31 cellular contexts compared by ENCODE assay signal in the genomic region with DNA sequence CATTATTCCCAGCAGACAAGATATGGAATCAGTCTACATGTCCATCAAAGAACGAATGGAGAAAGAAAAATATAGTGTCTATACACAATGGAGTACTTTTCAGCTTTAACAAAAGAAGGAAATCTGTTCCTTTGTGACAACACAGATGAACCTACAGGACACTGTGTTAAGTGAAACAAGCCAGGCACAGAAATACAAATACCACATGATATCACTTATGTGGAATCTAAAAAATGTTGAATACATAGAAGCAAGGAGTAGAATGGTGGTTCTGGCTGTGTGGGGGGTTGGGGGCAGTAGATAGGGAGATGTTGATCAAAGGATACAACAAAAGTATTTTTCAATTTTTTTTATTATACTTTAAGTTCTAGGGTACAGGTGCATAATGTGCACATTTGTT.
"Had no signal": no experiment of that assay in that cellular context is flagged by ENCODE, and none has a peak within 500 bp of the region (broad histone marks: within the 10 kb centered on the region; RNA-seq: fewer than 3 reads in every experiment).

No MANE protein-coding gene starts in this region.

- H3K4me3 Mint-ChIP-seq: activated B cell treated with CpG ODN at 0.5 μM for 24 hours; activated CD8-positive, alpha-beta T cell treated with anti-CD3 and anti-CD28 coated beads for 36 hours; activated naive CD4-positive, alpha-beta T cell treated with anti-CD3 and anti-CD28 coated beads, Interleukin-2, amount 10 ng/mL, durations not matched to agents 7 days and 5 days; activated naive CD8-positive, alpha-beta T cell treated with anti-CD3 and anti-CD28 coated beads, Interleukin-2, amount 10 ng/mL, durations not matched to agents 7 days and 5 days; activated T-cell treated with anti-CD3 and anti-CD28 coated beads, Interleukin-2, amount 50 U/mL, for 4 hours; central memory CD8-positive, alpha-beta T cell; dendritic cell treated with granulocyte-macrophage colony-stimulating factor and Interleukin-4, amounts not matched to agents 40 ng/mL and 50 ng/mL, for 4 days; endodermal cell; T-helper 17 cell; T-helper 2 cell treated with Interferon-gamma antibody and Interleukin-4, amounts not matched to agents 5 μg/mL and 100 μg/mL, for 36 hours had no signal

- H3K4me1 Mint-ChIP-seq: activated B cell treated with CpG ODN at 0.5 μM for 24 hours; activated naive CD4-positive, alpha-beta T cell treated with anti-CD3 and anti-CD28 coated beads, Interleukin-2, amount 10 ng/mL, durations not matched to agents 7 days and 5 days; activated naive CD8-positive, alpha-beta T cell treated with anti-CD3 and anti-CD28 coated beads, Interleukin-2, amount 10 ng/mL, durations not matched to agents 7 days and 5 days; central memory CD8-positive, alpha-beta T cell; T-helper 17 cell had no signal

- H3K36me3 ChIP-seq: ascending aorta, brain microvascular endothelial cell, esophagus muscularis mucosa, gastrocnemius medialis, WERI-Rb-1 had no signal

- H3K4me3 ChIP-seq: ascending aorta, coronary artery, dorsolateral prefrontal cortex, esophagus muscularis mucosa, gastrocnemius medialis had no signal

- DNase-seq: activated B cell treated with CpG ODN at 0.5 μM for 24 hours; activated CD4-positive, alpha-beta T cell treated with anti-CD3 and anti-CD28 coated beads for 48 hours; activated CD4-positive, alpha-beta T cell treated with anti-CD3 and anti-CD28 coated beads, Interleukin-2, amount 50 U/mL, for 1 hour; activated CD4-positive, alpha-beta T cell treated with anti-CD3 and anti-CD28 coated beads, Interleukin-2, amount 50 U/mL, for 48 hours; activated CD8-positive, alpha-beta memory T cell treated with anti-CD3 and anti-CD28 coated beads for 24 hours; activated CD8-positive, alpha-beta T cell treated with anti-CD3 and anti-CD28 coated beads for 36 hours; activated gamma-delta T cell; activated naive CD4-positive, alpha-beta T cell; activated naive CD4-positive, alpha-beta T cell treated with anti-CD3 and anti-CD28 coated beads, Interleukin-2, amount 10 ng/mL, durations not matched to agents 7 days and 5 days; activated naive CD8-positive, alpha-beta T cell treated with anti-CD3 and anti-CD28 coated beads, Interleukin-2, amount 10 ng/mL, durations not matched to agents 7 days and 5 days; activated T-cell treated with anti-CD3 and anti-CD28 coated beads, Interleukin-2, amount 50 U/mL, for 4 hours; brain microvascular endothelial cell; dorsolateral prefrontal cortex; effector memory CD4-positive, alpha-beta T cell; endodermal cell; erythroblast; gastrocnemius medialis; head of caudate nucleus; T-helper 1 cell; T-helper 17 cell; T1000; WERI-Rb-1 had no signal

- H3K36me3 Mint-ChIP-seq: activated naive CD4-positive, alpha-beta T cell treated with anti-CD3 and anti-CD28 coated beads, Interleukin-2, amount 10 ng/mL, durations not matched to agents 7 days and 5 days; activated naive CD4-positive, alpha-beta T cell treated with anti-CD3 and anti-CD28 coated beads, Interleukin-2, amount 50 U/mL, for 72 hours; activated naive CD8-positive, alpha-beta T cell treated with anti-CD3 and anti-CD28 coated beads, Interleukin-2, amount 10 ng/mL, durations not matched to agents 7 days and 5 days had no signal

- H3K27me3 Mint-ChIP-seq: activated B cell treated with CpG ODN at 0.5 μM for 24 hours; activated CD8-positive, alpha-beta T cell treated with anti-CD3 and anti-CD28 coated beads for 36 hours; activated naive CD4-positive, alpha-beta T cell treated with anti-CD3 and anti-CD28 coated beads, Interleukin-2, amount 10 ng/mL, durations not matched to agents 7 days and 5 days; activated naive CD8-positive, alpha-beta T cell treated with anti-CD3 and anti-CD28 coated beads, Interleukin-2, amount 10 ng/mL, durations not matched to agents 7 days and 5 days; central memory CD8-positive, alpha-beta T cell; T-helper 17 cell had no signal

- H3K4me1 ChIP-seq: ascending aorta, esophagus muscularis mucosa, foreskin keratinocyte, gastrocnemius medialis had no signal

- H3K9me3 Mint-ChIP-seq: activated B cell treated with CpG ODN at 0.5 μM for 24 hours; activated CD8-positive, alpha-beta T cell treated with anti-CD3 and anti-CD28 coated beads for 36 hours; activated naive CD4-positive, alpha-beta T cell treated with anti-CD3 and anti-CD28 coated beads, Interleukin-2, amount 10 ng/mL, durations not matched to agents 7 days and 5 days; activated naive CD8-positive, alpha-beta T cell treated with anti-CD3 and anti-CD28 coated beads, Interleukin-2, amount 10 ng/mL, durations not matched to agents 7 days and 5 days; activated T-cell treated with anti-CD3 and anti-CD28 coated beads, Interleukin-2, amount 50 U/mL, for 4 hours; T-helper 2 cell treated with Interferon-gamma antibody and Interleukin-4, amounts not matched to agents 5 μg/mL and 100 μg/mL, for 36 hours had no signal

- ATAC-seq: activated CD4-positive, CD25-positive, alpha-beta regulatory T cell treated with anti-CD3 and anti-CD28 coated beads, Interleukin-2, amount 50 U/mL, for 24 hours; activated CD8-positive, alpha-beta T cell treated with anti-CD3 and anti-CD28 coated beads for 36 hours; activated naive CD4-positive, alpha-beta T cell treated with anti-CD3 and anti-CD28 coated beads, Interleukin-2, amount 50 U/mL, for 72 hours; activated T-cell treated with anti-CD3 and anti-CD28 coated beads, Interleukin-2, amount 50 U/mL, for 4 hours; foreskin keratinocyte; gastrocnemius medialis; T-helper 17 cell had no signal

- H3K27ac Mint-ChIP-seq: activated B cell treated with CpG ODN at 0.5 μM for 24 hours; activated CD8-positive, alpha-beta T cell treated with anti-CD3 and anti-CD28 coated beads for 36 hours; activated naive CD4-positive, alpha-beta T cell treated with anti-CD3 and anti-CD28 coated beads, Interleukin-2, amount 10 ng/mL, durations not matched to agents 7 days and 5 days; activated naive CD4-positive, alpha-beta T cell treated with anti-CD3 and anti-CD28 coated beads, Interleukin-2, amount 50 U/mL, for 72 hours; activated naive CD8-positive, alpha-beta T cell treated with anti-CD3 and anti-CD28 coated beads, Interleukin-2, amount 10 ng/mL, durations not matched to agents 7 days and 5 days; dendritic cell treated with granulocyte-macrophage colony-stimulating factor and Interleukin-4, amounts not matched to agents 40 ng/mL and 50 ng/mL, for 4 days; endodermal cell; T-helper 17 cell; T-helper 2 cell treated with Interferon-gamma antibody and Interleukin-4, amounts not matched to agents 5 μg/mL and 100 μg/mL, for 36 hours had no signal

- H3K9me3 ChIP-seq: esophagus muscularis mucosa, gastrocnemius medialis had no signal

- H3K27ac ChIP-seq: ascending aorta, brain microvascular endothelial cell, coronary artery, dorsolateral prefrontal cortex, esophagus muscularis mucosa, foreskin keratinocyte, gastrocnemius medialis, WERI-Rb-1 had no signal

- H3K27me3 ChIP-seq: ascending aorta, brain microvascular endothelial cell, dorsolateral prefrontal cortex, esophagus muscularis mucosa, foreskin keratinocyte, gastrocnemius medialis had no signal
